Comparison of ENCODE assay signal across 8 cellular contexts in genomic region chr1:15885701-15886612, GRCh38. TPM values are rescaled to one million over a fixed set of nuclear protein-coding genes. Genes with fewer than 3 reads are reported as not detected.
DNase-seq lines count a peak whose midpoint lies in the region; ATAC-seq and TF ChIP-seq lines count a peak whose summit lies in the region.

No MANE protein-coding gene starts in this region.

- peak in 2 of 4 donors; percentile 69 to 70 for TF ChIP-seq POLR2A in upper lobe of left lung (IDR thresholded peaks at IDR 0.05)

- H3K27ac Mint-ChIP-seq in neural crest cell (ENCODE audit: unreplicated experiment): peak overlapping the region; percentile 94

- TF ChIP-seq EP300 in upper lobe of left lung (IDR thresholded peaks at IDR 0.05): peak in 1 of 4 donors; percentile 75

- peaks cover 33% of the 10 kb centered on the region for H3K4me1 ChIP-seq in adipocyte (ENCODE audit: control insufficient read depth, insufficient read depth, low read length)
- peaks cover 29 to 58% (median 43%) of the 10 kb centered on the region in 4 donors for H3K4me1 ChIP-seq in upper lobe of left lung

- H3K9me3 Mint-ChIP-seq in neural crest cell: no peaks in the 10 kb centered on the region

- DNase-seq in GM04504 (ENCODE audit: low read depth) (peak; percentile 72), HS-5 (ENCODE audit: low read depth) (peak; percentile 56), NCI-H82 treated with DMSO at 0.1 percent for 48 hours (lab: John Stamatoyannopoulos, UW; ENCODE audit: unreplicated experiment) (peak; percentile 81), adipocyte (ENCODE audit: low read depth) (peak; percentile 97), glomerular visceral epithelial cell (ENCODE audit: extremely low spot score) (peak; percentile 93), neural crest cell (ENCODE audit: low read depth, low spot score) (peak; percentile 70), upper lobe of left lung (peak; percentile 95 to 98)

- peak overlapping the region; percentile 74 to 87 (median 82) for H3K27ac ChIP-seq in upper lobe of left lung

- H3K27me3 ChIP-seq in adipocyte (replicated peaks; ENCODE audit: control insufficient read depth, insufficient read depth, low read length) (no peaks in the 10 kb centered on the region), upper lobe of left lung (no peaks in the 10 kb centered on the region)

- peaks cover 4% of the 10 kb centered on the region for H3K36me3 ChIP-seq in adipocyte (ENCODE audit: control insufficient read depth, insufficient read depth, low read length, severe bottlenecking)
- peaks cover 0 to 3% (median 0%) of the 10 kb centered on the region in 4 donors for H3K36me3 ChIP-seq in upper lobe of left lung

- H3K4me1 Mint-ChIP-seq in neural crest cell: peaks cover 29% of the 10 kb centered on the region

- H3K4me3 ChIP-seq in adipocyte (ENCODE audit: low read length): peak overlapping the region; percentile 80
- H3K4me3 ChIP-seq in upper lobe of left lung: peak overlapping the region; percentile 21 to 44 (median 34)

- no peak for TF ChIP-seq CTCF in neural crest cell (conservative IDR thresholded peaks at IDR 0.05)
- peak in 1 of 6 experiments; percentile 20 for TF ChIP-seq CTCF in upper lobe of left lung (IDR thresholded peaks at IDR 0.05)

- peak; percentile 98 for ATAC-seq in upper lobe of left lung (ENCODE audit: low FRiP score in 2 of 2)
- no peak for ATAC-seq in HG03439 (IDR thresholded peaks at IDR 0.05; ENCODE audit: unreplicated experiment)

- peak overlapping the region; percentile 87 for H3K9ac ChIP-seq in adipocyte (ENCODE audit: low read length)

- WGBS in upper lobe of left lung, 2 donors: 4 to 9% methylated on average over 14 of the region's 14 CpGs

- H3K9me3 ChIP-seq in adipocyte (ENCODE audit: control insufficient read depth, low read length) (no peaks in the 10 kb centered on the region), upper lobe of left lung (no peaks in the 10 kb centered on the region)

- peak overlapping the region; percentile 62 for H3K4me3 Mint-ChIP-seq in neural crest cell

- H3K36me3 Mint-ChIP-seq in neural crest cell (ENCODE audit: low read depth): peaks cover 2% of the 10 kb centered on the region

- no peaks in the 10 kb centered on the region for H3K27me3 Mint-ChIP-seq in neural crest cell (ENCODE audit: low read depth)

RNA-seq across cellular contexts. Expression of gene SPEN, which starts 38.5 kb away (rescaled TPM):
- total RNA-seq in neural crest cell (66.5 and 69.4 TPM in 2 replicates), upper lobe of left lung (10 to 100 TPM; 41.5 to 73.3 (median 51.3) TPM)
